ENCODE assay signal across 11 cellular contexts in genomic region chr5:1930501-1930879, GRCh38. TPM values are rescaled to one million over a fixed set of nuclear protein-coding genes. Genes with fewer than 3 reads are reported as not detected.
A peak's percentile ranks its signal among the peaks of the same experiment; 100 is the strongest.
DNase-seq lines count a peak whose midpoint lies in the region; ATAC-seq and TF ChIP-seq lines count a peak whose summit lies in the region.
"Had no signal": no experiment of that assay in that cellular context is flagged by ENCODE, and none has a peak within 500 bp of the region (broad histone marks: within the 10 kb centered on the region; RNA-seq: fewer than 3 reads in every experiment).

No MANE protein-coding gene starts in this region.

- DNase-seq in GM23338 (ENCODE audit: low spot score) (peak; percentile 47), caudate nucleus (lab: John Stamatoyannopoulos, UW) (peak in 1 of 61 donors; percentile 32), iPS-NIHi11 (ENCODE audit: low spot score) (peak; percentile 30), Caco-2 (no peak), SHP77 (lab: John Stamatoyannopoulos, UW) (no peak), NCI-H1417 treated with DMSO at 0.1 percent for 48 hours (lab: John Stamatoyannopoulos, UW) (no peak)
- no peak for DNase-seq in stimulated activated naive B cell treated with anti-CD40 and anti-IgM and Interleukin-4, amounts not matched to agents 10 μg/mL and 1 μg/mL and 100 μg/mL, for 72 hours
- DNase-seq: NCI-H2081 treated with DMSO at 0.1 percent for 48 hours had no signal

- H3K4me1 Mint-ChIP-seq in GM23338 (peaks cover 12% of the 10 kb centered on the region), Caco-2 (ENCODE audit: low read depth, unreplicated experiment) (no peaks in the 10 kb centered on the region)
- no peaks in the 10 kb centered on the region for H3K4me1 Mint-ChIP-seq in stimulated activated naive B cell treated with anti-CD40 and anti-IgM and Interleukin-4, amounts not matched to agents 10 μg/mL and 1 μg/mL and 100 μg/mL, for 72 hours
- H3K4me1 Mint-ChIP-seq: central memory CD8-positive, alpha-beta T cell had no signal

- H3K4me1 ChIP-seq in GM23338 (ENCODE audit: insufficient read depth) = peaks cover 19% of the 10 kb centered on the region
- H3K4me1 ChIP-seq in Caco-2 = no peaks in the 10 kb centered on the region

- no peaks in the 10 kb centered on the region for H4K20me1 ChIP-seq in GM23338 (replicated peaks; ENCODE audit: insufficient read depth)

- H2AFZ ChIP-seq in GM23338 = peak overlapping the region; percentile 66; the same call in 1 of the 2 replicates

- H3K9me3 ChIP-seq in Caco-2 = peaks cover 5% of the 10 kb centered on the region; the same call in 1 of the 2 replicates

- H3K9me2 ChIP-seq in GM23338 (ENCODE audit: insufficient read depth) = no peaks in the 10 kb centered on the region

- POLR2A ChIA-PET in Caco-2 (lab: Charles Lee) = no interaction called here

- ATAC-seq in GM23338 = peak; percentile 27
- peak; percentile 63 to 68 for ATAC-seq in stimulated activated naive B cell treated with anti-CD40 and anti-IgM and Interleukin-4, amounts not matched to agents 10 μg/mL and 1 μg/mL and 100 μg/mL, for 72 hours (replicated peaks)
- no peak for ATAC-seq in HG03439 (IDR thresholded peaks at IDR 0.05; ENCODE audit: unreplicated experiment)

- H3K27me3 ChIP-seq in GM23338 (ENCODE audit: insufficient read depth) (peaks cover 31% of the 10 kb centered on the region), Caco-2 (replicated peaks; ENCODE audit: control insufficient read depth, insufficient read depth, low read length) (no peaks in the 10 kb centered on the region)

- H3K27me3 Mint-ChIP-seq in GM23338 (ENCODE audit: insufficient read depth, low read depth, poor library complexity) (peaks cover 12% of the 10 kb centered on the region), Caco-2 (ENCODE audit: insufficient read depth, unreplicated experiment) (no peaks in the 10 kb centered on the region)
- peaks cover 17 to 23% of the 10 kb centered on the region in 2 donors for H3K27me3 Mint-ChIP-seq in stimulated activated naive B cell treated with anti-CD40 and anti-IgM and Interleukin-4, amounts not matched to agents 10 μg/mL and 1 μg/mL and 100 μg/mL, for 72 hours

- intact Hi-C loops in Caco-2 (cut with micrococcal nuclease; ENCODE audit: unreplicated experiment) = no loop called here

- no TSS peak for BruUV-seq in Caco-2 (replicated peaks; lab: Mats Ljungman, UMichigan)

- no peaks in the 10 kb centered on the region for H3K36me3 Mint-ChIP-seq in GM23338 (ENCODE audit: low read depth)
- H3K36me3 Mint-ChIP-seq in stimulated activated naive B cell treated with anti-CD40 and anti-IgM and Interleukin-4, amounts not matched to agents 10 μg/mL and 1 μg/mL and 100 μg/mL, for 72 hours = no peaks in the 10 kb centered on the region
- H3K36me3 Mint-ChIP-seq in Caco-2 (ENCODE audit: insufficient read depth, unreplicated experiment) = no peaks in the 10 kb centered on the region

- H3K27ac ChIP-seq in GM23338 (ENCODE audit: low read depth) (no peak overlapping the region), caudate nucleus (ENCODE audit: low read depth, low read length) (peak overlapping the region; percentile 44)

- H3K4me3 Mint-ChIP-seq in GM23338 (no peak overlapping the region), Caco-2 (ENCODE audit: unreplicated experiment) (no peak overlapping the region)
- no peak overlapping the region for H3K4me3 Mint-ChIP-seq in stimulated activated naive B cell treated with anti-CD40 and anti-IgM and Interleukin-4, amounts not matched to agents 10 μg/mL and 1 μg/mL and 100 μg/mL, for 72 hours
- H3K4me3 Mint-ChIP-seq: central memory CD8-positive, alpha-beta T cell had no signal

- CTCF ChIA-PET in Caco-2 (lab: Charles Lee) = no interaction called here

- no peak for TF ChIP-seq CTCF in GM23338 (conservative IDR thresholded peaks at IDR 0.05; ENCODE audit: low read depth in 2 of 2)
- no peak for TF ChIP-seq CTCF in Caco-2 (IDR thresholded peaks at IDR 0.05; ENCODE audit: insufficient read depth in 1 of 2, low read depth in 1 of 2, low read length in 1 of 2, severe bottlenecking in 1 of 2, unreplicated experiment in 1 of 2)

- no peaks in the 10 kb centered on the region for H3K9me3 Mint-ChIP-seq in GM23338
- peaks cover 0 to 2% of the 10 kb centered on the region in 2 donors for H3K9me3 Mint-ChIP-seq in stimulated activated naive B cell treated with anti-CD40 and anti-IgM and Interleukin-4, amounts not matched to agents 10 μg/mL and 1 μg/mL and 100 μg/mL, for 72 hours
- H3K9me3 Mint-ChIP-seq in Caco-2 (ENCODE audit: unreplicated experiment) = no peaks in the 10 kb centered on the region
- H3K9me3 Mint-ChIP-seq: central memory CD8-positive, alpha-beta T cell had no signal

- H3K4me3 ChIP-seq in GM23338 (peak overlapping the region; percentile 68), Caco-2 (ENCODE audit: low read depth, low read length) (no peak overlapping the region)

- no peak overlapping the region for H3K27ac Mint-ChIP-seq in GM23338
- no peak overlapping the region for H3K27ac Mint-ChIP-seq in stimulated activated naive B cell treated with anti-CD40 and anti-IgM and Interleukin-4, amounts not matched to agents 10 μg/mL and 1 μg/mL and 100 μg/mL, for 72 hours
- no peak overlapping the region for H3K27ac Mint-ChIP-seq in Caco-2 (ENCODE audit: unreplicated experiment)

- H3K79me2 ChIP-seq in GM23338 (replicated peaks; ENCODE audit: insufficient read depth) = no peaks in the 10 kb centered on the region

- H3F3A ChIP-seq in GM23338 (replicated peaks; ENCODE audit: low read depth) = peaks cover 20% of the 10 kb centered on the region

- H3K4me2 ChIP-seq in GM23338 = peak overlapping the region; percentile 92; the same call in 1 of the 2 replicates

- H3K36me3 ChIP-seq in GM23338 (ENCODE audit: insufficient read depth) (no peaks in the 10 kb centered on the region), Caco-2 (ENCODE audit: control insufficient read depth, insufficient read depth, low read length) (no peaks in the 10 kb centered on the region)

TF ChIP-seq in GM23338, 12 proteins besides CTCF, POLR2A, EP300 and RAD21 (continues in another document):
- no peak for TF ChIP-seq POLR2AphosphoS5 (IDR thresholded peaks at IDR 0.05; ENCODE audit: low read depth)
- no peak for TF ChIP-seq ZNF114 (CRISPR knock-in tag; IDR thresholded peaks at IDR 0.05)
- no peak for TF ChIP-seq ZNF331 (CRISPR knock-in tag; IDR thresholded peaks at IDR 0.05; ENCODE audit: low read depth)
- TF ChIP-seq JUNB (IDR thresholded peaks at IDR 0.05; ENCODE audit: unreplicated experiment) = no peak
- TF ChIP-seq CREB1 (CRISPR knock-in tag; IDR thresholded peaks at IDR 0.05; ENCODE audit: low read depth) = no peak

RNA-seq across cellular contexts. Expression of gene IRX4, which starts 47.8 kb away (rescaled TPM):
- 1.7 and 2.8 TPM in 2 replicates for total RNA-seq in GM23338 (2014; rRNA removed; shearing (Covaris generic))
- 0.70 and 0.82 TPM in 2 replicates for polyA plus RNA-seq in GM23338 (2016; fragmentation: Nextera tagmentation; extraction: Ambion mirVana)
- 0.14 TPM in 1 of 2 replicates, not detected in the other for total RNA-seq in Caco-2 (2022)
- total RNA-seq: renal cortical epithelial cell had no signal

Comparison
In these comparisons a context has a peak if more than half of its experiments do, and no peak if none do; other contexts are left out.
1. DNase-seq: peak in GM23338 (single experiment) and iPS-NIHi11 (single experiment); none in stimulated activated naive B cell treated with anti-CD40 and anti-IgM and Interleukin-4, amounts not matched to agents 10 μg/mL and 1 μg/mL and 100 μg/mL, for 72 hours (single experiment), Caco-2 (0 of 2), SHP77 (0 of 2) and NCI-H1417 treated with DMSO at 0.1 percent for 48 hours (single experiment).